8 cellular contexts compared by ENCODE assay signal in genomic region chr15:43132830-43133428, GRCh38. TPM values are rescaled to one million over a fixed set of nuclear protein-coding genes. Genes with fewer than 3 reads are reported as not detected.
A peak's percentile ranks its signal among the peaks of the same experiment; 100 is the strongest.
DNase-seq lines count a peak whose midpoint lies in the region; ATAC-seq, FAIRE-seq and TF ChIP-seq lines count a peak whose summit lies in the region.

No MANE protein-coding gene starts in this region.

- H3K36me3 ChIP-seq in bronchial epithelial cell (ENCODE audit: control insufficient read depth, insufficient read depth, low read length), result no peaks in the 10 kb centered on the region
- no peaks in the 10 kb centered on the region for H3K36me3 ChIP-seq in uterus

- TF ChIP-seq CTCF in bronchial epithelial cell (IDR thresholded peaks at IDR 0.05; ENCODE audit: insufficient read depth, low read length, severe bottlenecking) (no peak), uterus (IDR thresholded peaks at IDR 0.05) (no peak)

- TF ChIP-seq POLR2A in uterus (IDR thresholded peaks at IDR 0.05), result no peak

- H3K4me1 ChIP-seq in uterus, result no peaks in the 10 kb centered on the region

- no peak for FAIRE-seq in bronchial epithelial cell (lab: Jason Lieb, UNC)

- H3K4me1 Mint-ChIP-seq in activated naive CD4-positive, alpha-beta T cell treated with anti-CD3 and anti-CD28 coated beads, Interleukin-2, amount 10 ng/mL, durations not matched to agents 7 days and 5 days, result peaks cover 28% of the 10 kb centered on the region
- peaks cover 21% of the 10 kb centered on the region for H3K4me1 Mint-ChIP-seq in memory B cell

- peak overlapping the region; percentile 81 for H3K27ac Mint-ChIP-seq in activated naive CD4-positive, alpha-beta T cell treated with anti-CD3 and anti-CD28 coated beads, Interleukin-2, amount 10 ng/mL, durations not matched to agents 7 days and 5 days
- peak overlapping the region; percentile 90 for H3K27ac Mint-ChIP-seq in memory B cell

- no peaks in the 10 kb centered on the region for H3K9me3 ChIP-seq in uterus

- ATAC-seq in memory B cell (ENCODE audit: low read depth) (peak; percentile 21), GM19452 (IDR thresholded peaks at IDR 0.05; ENCODE audit: unreplicated experiment) (no peak)

- intact Hi-C loops in uterus (cut with DNase I; ENCODE audit: low total_unique reads), result no loop called here

- H3K27me3 ChIP-seq in bronchial epithelial cell (ENCODE audit: control insufficient read depth, insufficient read depth, low read length) (no peaks in the 10 kb centered on the region), uterus (no peaks in the 10 kb centered on the region)

- peaks cover 10% of the 10 kb centered on the region for H3K36me3 Mint-ChIP-seq in activated naive CD4-positive, alpha-beta T cell treated with anti-CD3 and anti-CD28 coated beads, Interleukin-2, amount 10 ng/mL, durations not matched to agents 7 days and 5 days
- H3K36me3 Mint-ChIP-seq in memory B cell, result peaks cover 9% of the 10 kb centered on the region

- CTCF ChIA-PET in activated naive CD4-positive, alpha-beta T cell treated with anti-CD3 and anti-CD28 coated beads, Interleukin-2, amount 10 ng/mL, durations not matched to agents 7 days and 5 days (lab: Charles Lee), result no interaction called here

- no peak for DNase-seq in activated naive CD4-positive, alpha-beta T cell treated with anti-CD3 and anti-CD28 coated beads, Interleukin-2, amount 10 ng/mL, durations not matched to agents 7 days and 5 days
- no peak for DNase-seq in activated naive CD4-positive, alpha-beta T cell treated with anti-CD3 and anti-CD28 coated beads, Interleukin-2, amount 50 U/mL, for 16 hours
- no peak for DNase-seq in bronchial epithelial cell (ENCODE audit: low read depth)
- DNase-seq in memory B cell (ENCODE audit: low spot score in 2 of 2), result peak in 1 of 2 donors; percentile 7
- no peak for DNase-seq in uterus
- DNase-seq in activated CD8-positive, alpha-beta memory T cell treated with anti-CD3 and anti-CD28 coated beads for 24 hours, result no peak
- no peak for DNase-seq in SIG-M5 treated with dmso at 0.1 percent for 504 hours (lab: John Stamatoyannopoulos, UW; ENCODE audit: unreplicated experiment)

- peaks cover 21% of the 10 kb centered on the region for H3K27me3 Mint-ChIP-seq in activated naive CD4-positive, alpha-beta T cell treated with anti-CD3 and anti-CD28 coated beads, Interleukin-2, amount 10 ng/mL, durations not matched to agents 7 days and 5 days
- H3K27me3 Mint-ChIP-seq in memory B cell, result no peaks in the 10 kb centered on the region

- H3K4me3 ChIP-seq in bronchial epithelial cell (ENCODE audit: low read depth, low read length) (peak overlapping the region; percentile 75), uterus (peak overlapping the region; percentile 63 to 87)

- H3K9me3 Mint-ChIP-seq in activated naive CD4-positive, alpha-beta T cell treated with anti-CD3 and anti-CD28 coated beads, Interleukin-2, amount 10 ng/mL, durations not matched to agents 7 days and 5 days, result peaks cover 4% of the 10 kb centered on the region
- peaks cover 7% of the 10 kb centered on the region for H3K9me3 Mint-ChIP-seq in memory B cell

- H3K27ac ChIP-seq in uterus, result peak overlapping the region; percentile 77 to 84

- H3K4me3 Mint-ChIP-seq in activated naive CD4-positive, alpha-beta T cell treated with anti-CD3 and anti-CD28 coated beads, Interleukin-2, amount 10 ng/mL, durations not matched to agents 7 days and 5 days, result peak overlapping the region; percentile 85
- peak overlapping the region; percentile 87 for H3K4me3 Mint-ChIP-seq in memory B cell

RNA-seq across cellular contexts. Expression of gene TMEM62, which starts 0.5 kb away (rescaled TPM):
- total RNA-seq in bronchial epithelial cell (22.5 and 26.1 TPM in 2 replicates), uterus (10 to 100 TPM; 18.8 to 56.6 (median 22.5) TPM)

RNA-seq across cellular contexts. Expression of gene UBR1, which starts 27.1 kb away (rescaled TPM):
- 15.9 and 18.4 TPM in 2 replicates for total RNA-seq in bronchial epithelial cell
- 100 to 1,000 TPM in 1 of 4 donors, 10 to 100 TPM in 3; 30.9 to 156 (median 60.3) TPM for total RNA-seq in uterus

RNA-seq across cellular contexts. Expression of gene CCNDBP1, which starts 52.3 kb away (rescaled TPM):
- 26.6 and 39.0 TPM in 2 replicates for total RNA-seq in bronchial epithelial cell
- total RNA-seq in uterus, result 10 to 100 TPM; 27.9 to 45.6 (median 44.0) TPM
